Comparison of ENCODE assay signal across 23 cellular contexts in the genomic region with DNA sequence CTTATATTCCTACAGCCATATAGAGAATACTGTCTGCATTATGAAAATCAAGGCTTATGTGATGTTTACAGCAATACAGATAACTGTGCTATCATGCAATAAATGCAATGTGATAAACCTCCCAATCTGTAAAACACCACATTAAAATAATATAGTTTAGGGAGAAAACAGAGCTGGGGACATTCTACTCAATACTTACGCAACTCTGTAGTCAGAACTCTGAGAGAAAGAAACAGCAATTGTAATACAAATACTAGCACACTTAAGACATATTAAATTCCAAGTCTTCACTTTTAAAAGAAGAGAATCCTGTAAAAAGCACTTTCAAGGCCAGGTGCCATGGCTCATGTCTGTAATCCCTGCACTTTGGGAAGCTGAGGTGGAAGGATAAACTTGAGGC.
DNase-seq lines count a peak whose midpoint lies in the region; ATAC-seq and TF ChIP-seq lines count a peak whose summit lies in the region.
"Had no signal": no experiment of that assay in that cellular context is flagged by ENCODE, and none has a peak within 500 bp of the region (broad histone marks: within the 10 kb centered on the region; RNA-seq: fewer than 3 reads in every experiment).

No MANE protein-coding gene starts in this region.

- no peaks in the 10 kb centered on the region for H3K27me3 ChIP-seq in osteoblast (ENCODE audit: insufficient read depth, low read length)
- H3K27me3 ChIP-seq: BE2C had no signal

- H3K36me3 ChIP-seq in osteoblast (ENCODE audit: insufficient read depth, low read length): no peaks in the 10 kb centered on the region

- H2AFZ ChIP-seq in osteoblast (ENCODE audit: low read length): no peak overlapping the region
- H2AFZ ChIP-seq: GM23338 had no signal

- peaks cover 34% of the 10 kb centered on the region for H4K20me1 ChIP-seq in osteoblast (ENCODE audit: insufficient read depth, low read length)

- peaks cover 15% of the 10 kb centered on the region for H3K4me1 ChIP-seq in osteoblast (ENCODE audit: insufficient read depth, low read length)
- H3K4me1 ChIP-seq: BE2C had no signal

- TF ChIP-seq CTCF in osteoblast (IDR thresholded peaks at IDR 0.05; ENCODE audit: extremely low read depth, low read depth, low read length): no peak

- no peak for ATAC-seq in GM19328 (IDR thresholded peaks at IDR 0.05; ENCODE audit: unreplicated experiment)
- ATAC-seq: GM23338 had no signal

- H3K4me2 ChIP-seq in osteoblast (ENCODE audit: insufficient read depth, low read length): no peak overlapping the region
- H3K4me2 ChIP-seq: GM23338, SK-N-SH had no signal

- in situ Hi-C loops in ACHN (cut with HindIII; ENCODE audit: low pct_ligation_motif_present, low pct_unique_long_range_greater_than_20kb, low sequenced_read_pairs): no loop called here

- H3K27ac ChIP-seq in osteoblast (ENCODE audit: low read depth, low read length): peak overlapping the region; percentile 9
- H3K27ac ChIP-seq: RWPE1 had no signal

- peaks cover 97% of the 10 kb centered on the region for H3K79me2 ChIP-seq in osteoblast (ENCODE audit: insufficient read depth, low read length)

- H3K9me3 ChIP-seq in osteoblast (ENCODE audit: low read depth, low read length): no peaks in the 10 kb centered on the region
- H3K9me3 ChIP-seq: BE2C, SK-N-SH had no signal

- DNase-seq in GM03348 (ENCODE audit: low spot score) (peak; percentile 9), LHCN-M2 (ENCODE audit: low read depth) (peak; percentile 4), fibroblast of peridontal ligament (ENCODE audit: extremely low read depth) (peak; percentile 35), osteoblast (ENCODE audit: insufficient read length, low spot score, missing footprints) (no peak), NCI-H1436 (lab: John Stamatoyannopoulos, UW) (no peak), NCI-H1930 (lab: John Stamatoyannopoulos, UW) (no peak), ACHN (no peak)
- DNase-seq: BE2C, EL, GF-D8, HCEC 1CT, KG1, MV-4-11, NCI-H1417, NCI-H187 treated with DMSO at 0.1 percent for 48 hours, NCI-H2227 treated with DMSO at 0.1 percent for 48 hours, NCI-H510A treated with DMSO at 0.1 percent for 48 hours, NCI-H748 treated with DMSO at 0.1 percent for 48 hours, SHP77 treated with DMSO at 0.1 percent for 48 hours, SK-N-SH had no signal

- no peak overlapping the region for H3K4me3 ChIP-seq in osteoblast (ENCODE audit: insufficient read depth, low read length)
- H3K4me3 ChIP-seq: GM23338 had no signal

Comparison
In these comparisons a context has a peak if more than half of its experiments do, and no peak if none do; other contexts are left out.
1. DNase-seq: peak in GM03348 (single experiment), LHCN-M2 (single experiment) and fibroblast of peridontal ligament (single experiment); none in osteoblast (single experiment), NCI-H1436 (single experiment), NCI-H1930 (0 of 2) and ACHN (single experiment).